9 cellular contexts compared by ENCODE assay signal in the genomic region with DNA sequence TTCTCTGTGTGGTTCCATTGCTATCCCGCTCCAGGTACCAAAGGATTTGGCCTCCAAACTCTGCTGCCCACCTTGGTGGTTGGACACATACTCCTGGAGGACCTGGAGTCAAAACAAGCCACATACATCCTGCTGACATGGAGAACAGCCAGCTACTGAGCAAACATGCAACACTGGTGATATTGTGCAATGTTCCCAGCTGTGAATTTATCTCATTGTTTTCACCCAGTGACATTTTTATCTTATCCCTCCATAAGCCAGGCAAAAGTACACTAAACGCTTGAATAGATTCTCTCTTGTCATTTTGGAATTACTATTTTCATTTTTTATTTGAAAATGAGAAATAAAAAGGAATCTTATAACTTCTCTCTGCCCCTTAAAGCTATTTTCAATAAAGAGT. TPM values are rescaled to one million over a fixed set of nuclear protein-coding genes. Genes with fewer than 3 reads are reported as not detected.
DNase-seq lines count a peak whose midpoint lies in the region; ATAC-seq and TF ChIP-seq lines count a peak whose summit lies in the region.
"Had no signal": no experiment of that assay in that cellular context is flagged by ENCODE, and none has a peak within 500 bp of the region (broad histone marks: within the 10 kb centered on the region; RNA-seq: fewer than 3 reads in every experiment).

No MANE protein-coding gene starts in this region.

- TF ChIP-seq CTCF in AG04449 (IDR thresholded peaks at IDR 0.05; ENCODE audit: insufficient read depth, low read length, missing control alignments) (no peak), LNCaP clone FGC (IDR thresholded peaks at IDR 0.05; ENCODE audit: control insufficient read depth, extremely low read depth, insufficient read depth) (no peak), mesothelial cell of epicardium (IDR thresholded peaks at IDR 0.05; ENCODE audit: unreplicated experiment) (no peak)

- H3K4me3 Mint-ChIP-seq in mesothelial cell of epicardium, result no peak overlapping the region
- H3K4me3 Mint-ChIP-seq: neural crest cell had no signal

- no peaks in the 10 kb centered on the region for H3K27me3 Mint-ChIP-seq in mesothelial cell of epicardium (ENCODE audit: low read depth)

- peak overlapping the region; percentile 20 for H3K27ac ChIP-seq in cingulate gyrus (ENCODE audit: low read depth, low read length)

- peak overlapping the region; percentile 78 for H3K27ac Mint-ChIP-seq in mesothelial cell of epicardium

- no peaks in the 10 kb centered on the region for H3K36me3 Mint-ChIP-seq in mesothelial cell of epicardium

- DNase-seq in AG04449 (ENCODE audit: low read depth, low spot score) (peak; percentile 62), LNCaP clone FGC (ENCODE audit: low read depth) (peak; percentile 78), mesothelial cell of epicardium (ENCODE audit: low spot score in 2 of 2, unreplicated experiment in 2 of 2) (no peak), DMS79 treated with DMSO at 0.1 percent for 48 hours (lab: John Stamatoyannopoulos, UW) (no peak), NCI-H1694 (lab: John Stamatoyannopoulos, UW) (no peak)

- ATAC-seq in GM18909 (IDR thresholded peaks at IDR 0.05; ENCODE audit: poor library complexity, unreplicated experiment) (no peak), HG03135 (IDR thresholded peaks at IDR 0.05; ENCODE audit: unreplicated experiment) (no peak)

- H3K4me3 ChIP-seq in AG04449 (ENCODE audit: low read depth, low read length), result no peak overlapping the region
- no peak overlapping the region for H3K4me3 ChIP-seq in LNCaP clone FGC (ENCODE audit: low read depth, low read length)

- CTCF ChIA-PET in AG04449 (lab: Yijun Ruan, JAX), result interaction anchor here (0.5 to 2.4 kb wide), 7 partner anchors 11 to 366 kb away, joined by 3 to 15 read pairs (median 4); a partner anchor contains a TSS

- peaks cover 40% of the 10 kb centered on the region for H3K4me1 Mint-ChIP-seq in mesothelial cell of epicardium

- POLR2A ChIA-PET in AG04449 (lab: Yijun Ruan, JAX), result interaction anchor here (2.2 kb wide), 1 partner anchor 11 kb away, joined by 23 read pairs; a partner anchor contains a TSS

- no peaks in the 10 kb centered on the region for H3K9me3 Mint-ChIP-seq in mesothelial cell of epicardium

RNA-seq across cellular contexts. Expression of a gene that starts 11.1 kb away (rescaled TPM):
- 85.9 to 90.5 TPM (median 86.2 TPM) in 3 replicates for total RNA-seq in mesothelial cell of epicardium

Comparison
In these comparisons a context has a peak if more than half of its experiments do, and no peak if none do; other contexts are left out.
1. DNase-seq: peak in AG04449 (single experiment) and LNCaP clone FGC (single experiment); none in mesothelial cell of epicardium (0 of 2), DMS79 treated with DMSO at 0.1 percent for 48 hours (single experiment) and NCI-H1694 (single experiment).